8 cellular contexts compared by ENCODE assay signal in genomic region chr6:82364087-82365010, GRCh38. TPM values are rescaled to one million over a fixed set of nuclear protein-coding genes. Genes with fewer than 3 reads are reported as not detected.
A peak's percentile ranks its signal among the peaks of the same experiment; 100 is the strongest.
DNase-seq lines count a peak whose midpoint lies in the region; ATAC-seq and TF ChIP-seq lines count a peak whose summit lies in the region.

No MANE protein-coding gene starts in this region.

- H4K20me1 ChIP-seq in HCT116 (ENCODE audit: insufficient read depth): no peaks in the 10 kb centered on the region

- intact Hi-C loops in HCT116 (cut with micrococcal nuclease): loop anchor here (5.0 kb wide), 1 partner anchor 693 kb away; no protein-coding TSS in a partner anchor

- BruUV-seq in HCT116 (replicated peaks; lab: Mats Ljungman, UMichigan): TSS peak; percentile 36

- no peaks in the 10 kb centered on the region for H3K9me3 ChIP-seq in HCT116 (ENCODE audit: control insufficient read depth in 1 of 2, insufficient read depth in 1 of 2, low read depth in 1 of 2, low read length in 2 of 2)
- H3K9me3 ChIP-seq in iPS DF 6.9 (ENCODE audit: control insufficient read depth, insufficient read depth, low read length): no peaks in the 10 kb centered on the region

- RAD21 ChIA-PET in HCT116 (lab: Charles Lee; ENCODE audit: low non-redundant PET in 1 of 2, low total read pairs in 2 of 2, uncharacterized antibody in 2 of 2, unreplicated experiment in 2 of 2): no interaction called here

- H3K9ac ChIP-seq in HCT116 (ENCODE audit: low read length): peak overlapping the region; percentile 70

- peaks cover 19% of the 10 kb centered on the region for H3K79me2 ChIP-seq in HCT116 (ENCODE audit: insufficient read depth, low read length)

- POLR2A ChIA-PET in HCT116 (lab: Charles Lee): no interaction called here

- peak overlapping the region; percentile 82 to 87 for H3K4me3 ChIP-seq in HCT116 (replicated peaks in 1 of 2; ENCODE audit: low read depth in 1 of 2, low read length in 2 of 2)
- H3K4me3 ChIP-seq in astrocyte of the cerebellum (ENCODE audit: low read depth, low read length): peak overlapping the region; percentile 77
- peak overlapping the region; percentile 75 for H3K4me3 ChIP-seq in iPS DF 6.9 (ENCODE audit: low read length)

- H3K4me1 ChIP-seq in HCT116 (ENCODE audit: control insufficient read depth in 1 of 2, insufficient read depth in 2 of 2, low read length in 2 of 2): peaks cover 12 to 19% of the 10 kb centered on the region in 2 experiments; a peak in 3 of 4 replicates
- peaks cover 4% of the 10 kb centered on the region; the same call in 1 of the 2 replicates for H3K4me1 ChIP-seq in iPS DF 6.9 (ENCODE audit: control insufficient read depth, insufficient read depth, low read length)

- H3K9me2 ChIP-seq in HCT116 (ENCODE audit: insufficient read depth): no peaks in the 10 kb centered on the region

- ATAC-seq in HCT116: peak; percentile 74
- no peak for ATAC-seq in HG03135 (IDR thresholded peaks at IDR 0.05; ENCODE audit: unreplicated experiment)

- peak; percentile 68 for DNase-seq in DMS 273 (lab: John Stamatoyannopoulos, UW; ENCODE audit: unreplicated experiment)
- DNase-seq in DMS 273 treated with DMSO at 0.1 percent for 48 hours (lab: John Stamatoyannopoulos, UW): no peak
- DNase-seq in HCT116 (ENCODE audit: low read depth, low spot score): peak; percentile 54
- peak; percentile 44 to 81 for DNase-seq in NCI-H526 (lab: John Stamatoyannopoulos, UW)
- DNase-seq in astrocyte of the cerebellum (ENCODE audit: low read depth): no peak
- no peak for DNase-seq in iPS DF 6.9 (ENCODE audit: low read depth, low spot score)
- peak; percentile 89 for DNase-seq in retina

- peak overlapping the region; percentile 75 for H3K4me2 ChIP-seq in HCT116 (ENCODE audit: low read length)

- no CpG with 5 or more reads among the region's 87 CpGs for WGBS in iPS DF 6.9 (ENCODE audit: insufficient coverage, insufficient read length)

- peaks cover 0 to 6% of the 10 kb centered on the region in 2 experiments; a peak in 1 of 4 replicates for H3K36me3 ChIP-seq in HCT116 (ENCODE audit: control insufficient read depth in 1 of 2, insufficient read depth in 2 of 2, low read length in 2 of 2)
- H3K36me3 ChIP-seq in iPS DF 6.9 (ENCODE audit: control insufficient read depth, insufficient read depth, low read length): no peaks in the 10 kb centered on the region

- TF ChIP-seq RAD21 in HCT116 (IDR thresholded peaks at IDR 0.05; ENCODE audit: low read depth): no peak

- H3K27ac ChIP-seq in HCT116 (ENCODE audit: low read depth, low read length) (peak overlapping the region; percentile 92), iPS DF 6.9 (ENCODE audit: low read length) (no peak overlapping the region)

- in situ Hi-C loops in astrocyte of the cerebellum (cut with HindIII; ENCODE audit: low sequenced_read_pairs): no loop called here

- H2AFZ ChIP-seq in HCT116 (ENCODE audit: low read depth, low read length, poor library complexity, severe bottlenecking): peak overlapping the region; percentile 90

- TF ChIP-seq CTCF in HCT116 (IDR thresholded peaks at IDR 0.05 in 2 of 3, conservative IDR thresholded peaks at IDR 0.05 in 1 of 3; ENCODE audit: borderline replicate concordance in 1 of 3, insufficient read depth in 1 of 3, low read depth in 2 of 3, low read length in 2 of 3) (no peak), astrocyte of the cerebellum (IDR thresholded peaks at IDR 0.05; ENCODE audit: low read depth, low read length, missing control alignments) (no peak)

- TF ChIP-seq POLR2A in HCT116 (IDR thresholded peaks at IDR 0.05; ENCODE audit: borderline replicate concordance, extremely low read depth, insufficient read depth, insufficient read length): peak; percentile 41

- H3K27me3 ChIP-seq in HCT116 (ENCODE audit: insufficient read depth, low read length): no peaks in the 10 kb centered on the region
- H3K27me3 ChIP-seq in iPS DF 6.9 (ENCODE audit: control insufficient read depth, insufficient read depth, low read length): no peaks in the 10 kb centered on the region

- CTCF ChIA-PET in HCT116 (lab: Charles Lee): no interaction called here

TF ChIP-seq in HCT116, 20 proteins besides CTCF, POLR2A, EP300 and RAD21:
- TF ChIP-seq EGR1 (IDR thresholded peaks at IDR 0.05; ENCODE audit: low read depth) (peak; percentile 79), CBX3 (IDR thresholded peaks at IDR 0.05; ENCODE audit: low read depth) (no peak), SIN3A (IDR thresholded peaks at IDR 0.05; ENCODE audit: low read depth) (peak; percentile 52), JUND (IDR thresholded peaks at IDR 0.05) (no peak), ZFX (IDR thresholded peaks at IDR 0.05) (peak; percentile 3; the same call in 1 of the 2 replicates), TCF7L2 (IDR thresholded peaks at IDR 0.05; ENCODE audit: borderline replicate concordance, extremely low read depth, insufficient read depth, insufficient read length) (peak; percentile 66), POLR2AphosphoS5 (IDR thresholded peaks at IDR 0.05; ENCODE audit: low read depth, low read length) (peak; percentile 28; the same call in 1 of the 2 replicates)
- TF ChIP-seq, protein P1, sequence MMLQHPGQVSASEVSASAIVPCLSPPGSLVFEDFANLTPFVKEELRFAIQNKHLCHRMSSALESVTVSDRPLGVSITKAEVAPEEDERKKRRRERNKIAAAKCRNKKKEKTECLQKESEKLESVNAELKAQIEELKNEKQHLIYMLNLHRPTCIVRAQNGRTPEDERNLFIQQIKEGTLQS (IDR thresholded peaks at IDR 0.05): no peak

RNA-seq across cellular contexts. Expression of gene TPBG, which starts 0.7 kb away (rescaled TPM):
- 28.4 TPM for total RNA-seq in HCT116 (2021; ENCODE audit: unreplicated experiment)
- polyA plus RNA-seq in HCT116 (2012): 22.8 and 27.4 TPM in 2 replicates

Comparison
In these comparisons a context has a peak if more than half of its experiments do, and no peak if none do; other contexts are left out.
1. DNase-seq: peak in DMS 273 (single experiment), HCT116 (single experiment), NCI-H526 (2 of 2) and retina (single experiment); none in DMS 273 treated with DMSO at 0.1 percent for 48 hours (single experiment), astrocyte of the cerebellum (single experiment) and iPS DF 6.9 (single experiment).
2. Peak in every context shown above with its lines, with median percentiles within 50 percentile points of each other: H3K4me3 ChIP-seq.